In genomic region chr13:50914848-50915247, GRCh38 we compare ENCODE assay signal across 10 cellular contexts. TPM values are rescaled to one million over a fixed set of nuclear protein-coding genes. Genes with fewer than 3 reads are reported as not detected.
DNase-seq lines count a peak whose midpoint lies in the region; ATAC-seq, FAIRE-seq and TF ChIP-seq lines count a peak whose summit lies in the region.
"Had no signal": no experiment of that assay in that cellular context is flagged by ENCODE, and none has a peak within 500 bp of the region (broad histone marks: within the 10 kb centered on the region; RNA-seq: fewer than 3 reads in every experiment).

No MANE protein-coding gene starts in this region.

- ATAC-seq in HG03469 (IDR thresholded peaks at IDR 0.05; ENCODE audit: unreplicated experiment) (peak; percentile 33), GM19328 (IDR thresholded peaks at IDR 0.05; ENCODE audit: unreplicated experiment) (no peak)
- peak; percentile 64 for ATAC-seq in activated naive CD8-positive, alpha-beta T cell treated with anti-CD3 and anti-CD28 coated beads, Interleukin-2, amount 50 U/mL, for 24 hours

- no peaks in the 10 kb centered on the region for H3K36me3 ChIP-seq in neutrophil

- H3K4me1 Mint-ChIP-seq in activated naive CD8-positive, alpha-beta T cell treated with anti-CD3 and anti-CD28 coated beads, Interleukin-2, amount 50 U/mL, for 24 hours = peaks cover 80% of the 10 kb centered on the region

- H3K27me3 Mint-ChIP-seq in activated naive CD8-positive, alpha-beta T cell treated with anti-CD3 and anti-CD28 coated beads, Interleukin-2, amount 50 U/mL, for 24 hours = no peaks in the 10 kb centered on the region

- H3K4me1 ChIP-seq in neutrophil (ENCODE audit: control insufficient read depth in 1 of 2, insufficient read depth in 1 of 2, low read depth in 1 of 2, low read length in 1 of 2) = peaks cover 78% of the 10 kb centered on the region in 2 experiments

- H3K9me3 ChIP-seq in neutrophil = no peaks in the 10 kb centered on the region

- TF ChIP-seq POLR2A in GM12891 (IDR thresholded peaks at IDR 0.05; ENCODE audit: low read depth, low read length) = no peak

- no peak overlapping the region for H3K4me3 ChIP-seq in neutrophil (ENCODE audit: low read depth in 1 of 2, low read length in 1 of 2)

- DNase-seq in GM12891 (ENCODE audit: insufficient read length, low spot score) (no peak), KG1 (lab: John Stamatoyannopoulos, UW) (no peak), NCI-H2107 (lab: John Stamatoyannopoulos, UW) (no peak)
- no peak for DNase-seq in activated naive CD8-positive, alpha-beta T cell treated with anti-CD3 and anti-CD28 coated beads, Interleukin-2, amount 50 U/mL, for 24 hours
- DNase-seq in activated CD4-positive, alpha-beta T cell treated with anti-CD3 and anti-CD28 coated beads for 1 hour = no peak
- DNase-seq: stimulated activated CD8-positive, alpha-beta memory T cell treated with anti-CD3 and anti-CD28 coated beads, Interleukin-4, amount 100 ng/mL, for 48 hours had no signal

- peaks cover 6% of the 10 kb centered on the region for H3K36me3 Mint-ChIP-seq in activated naive CD8-positive, alpha-beta T cell treated with anti-CD3 and anti-CD28 coated beads, Interleukin-2, amount 50 U/mL, for 24 hours (ENCODE audit: low read depth)

- no peaks in the 10 kb centered on the region for H3K27me3 ChIP-seq in neutrophil

- no peak for TF ChIP-seq CTCF in neutrophil (IDR thresholded peaks at IDR 0.05)

- H3K4me3 Mint-ChIP-seq in activated naive CD8-positive, alpha-beta T cell treated with anti-CD3 and anti-CD28 coated beads, Interleukin-2, amount 50 U/mL, for 24 hours = peak overlapping the region; percentile 6

- peak overlapping the region; percentile 32 for H3K27ac Mint-ChIP-seq in activated naive CD8-positive, alpha-beta T cell treated with anti-CD3 and anti-CD28 coated beads, Interleukin-2, amount 50 U/mL, for 24 hours

- H3K27ac ChIP-seq in neutrophil = peak overlapping the region; percentile 91
- H3K27ac ChIP-seq: KMS-11 had no signal

- no peaks in the 10 kb centered on the region for H3K9me3 Mint-ChIP-seq in activated naive CD8-positive, alpha-beta T cell treated with anti-CD3 and anti-CD28 coated beads, Interleukin-2, amount 50 U/mL, for 24 hours

- peak; percentile 28 for FAIRE-seq in GM12891 (lab: Jason Lieb, UNC)

TF ChIP-seq in GM12891, 5 proteins besides CTCF, POLR2A, EP300 and RAD21:
- TF ChIP-seq POLR2AphosphoS5 (IDR thresholded peaks at IDR 0.05; ENCODE audit: low read depth, low read length) = no peak
- TF ChIP-seq PAX5 (IDR thresholded peaks at IDR 0.05; ENCODE audit: insufficient read depth, low read length, severe bottlenecking) = no peak
- peak; percentile 51 for TF ChIP-seq SPI1 (IDR thresholded peaks at IDR 0.05; ENCODE audit: low read depth, low read length)
- no peak for TF ChIP-seq POU2F2 (IDR thresholded peaks at IDR 0.05; ENCODE audit: low read depth, low read length)
- TF ChIP-seq TAF1 (IDR thresholded peaks at IDR 0.05; ENCODE audit: low read depth, low read length) = no peak
TF ChIP-seq in GM12891: peak in this region for 1.

RNA-seq across cellular contexts. Expression of gene RNASEH2B, which starts 5.3 kb away (rescaled TPM):
- polyA plus RNA-seq in GM12891 (2012; ENCODE audit: low read depth, missing spikeins) = 54.7 TPM
